In genomic region chr12:22477166-22477893, GRCh38 we compare ENCODE assay signal across 10 cellular contexts.
DNase-seq lines count a peak whose midpoint lies in the region; ATAC-seq lines count a peak whose summit lies in the region.
"Had no signal": no experiment of that assay in that cellular context is flagged by ENCODE, and none has a peak within 500 bp of the region (broad histone marks: within the 10 kb centered on the region; RNA-seq: fewer than 3 reads in every experiment).

No MANE protein-coding gene starts in this region.

- H3K18ac ChIP-seq in mesenchymal stem cell (ENCODE audit: low read depth in 1 of 2, low read length in 2 of 2) = no peak overlapping the region

- DNase-seq in CD4-positive, CD25-positive, alpha-beta regulatory T cell = no peak
- DNase-seq in HS-5 (ENCODE audit: low read depth) (peak; percentile 85), brain pericyte (ENCODE audit: low read depth, low spot score) (peak; percentile 30), mesenchymal stem cell (peak; percentile 37), anterior cingulate cortex (lab: John Stamatoyannopoulos, UW) (no peak), germinal center (ENCODE audit: low spot score) (no peak)
- DNase-seq: DND-41, NCI-H187 treated with DMSO at 0.1 percent for 48 hours, upper lobe of left lung had no signal

- no peaks in the 10 kb centered on the region for H3K4me1 ChIP-seq in CD4-positive, CD25-positive, alpha-beta regulatory T cell (ENCODE audit: control insufficient read depth, insufficient read depth, low read length, poor library complexity, severe bottlenecking)
- H3K4me1 ChIP-seq in mesenchymal stem cell (ENCODE audit: control insufficient read depth, insufficient read depth, low read depth, low read length) = peaks cover 1% of the 10 kb centered on the region
- H3K4me1 ChIP-seq: upper lobe of left lung had no signal

- no peak overlapping the region for H3K4me2 ChIP-seq in mesenchymal stem cell (ENCODE audit: low read length, poor library complexity, severe bottlenecking)

- peak overlapping the region; percentile 44 for H3K9ac ChIP-seq in mesenchymal stem cell (ENCODE audit: low read length)

- ATAC-seq in CD4-positive, CD25-positive, alpha-beta regulatory T cell (ENCODE audit: low read depth in 2 of 2) = no peak
- ATAC-seq in GM19452 (IDR thresholded peaks at IDR 0.05; ENCODE audit: unreplicated experiment) = no peak

- no peaks in the 10 kb centered on the region for H3K9me3 ChIP-seq in CD4-positive, CD25-positive, alpha-beta regulatory T cell (ENCODE audit: control insufficient read depth in 2 of 2, low read length in 2 of 2)
- no peaks in the 10 kb centered on the region for H3K9me3 ChIP-seq in mesenchymal stem cell (ENCODE audit: control insufficient read depth, low read length)
- H3K9me3 ChIP-seq: upper lobe of left lung had no signal

- no peak overlapping the region for H3K4me3 ChIP-seq in CD4-positive, CD25-positive, alpha-beta regulatory T cell (ENCODE audit: low read depth, low read length)
- H3K4me3 ChIP-seq in mesenchymal stem cell (ENCODE audit: insufficient read depth in 1 of 2, low read depth in 1 of 2, low read length in 2 of 2) = no peak overlapping the region
- H3K4me3 ChIP-seq: upper lobe of left lung had no signal

- H3K4ac ChIP-seq in mesenchymal stem cell (ENCODE audit: low read depth in 1 of 2, low read length in 2 of 2) = no peak overlapping the region

- no peak overlapping the region for H4K91ac ChIP-seq in mesenchymal stem cell (ENCODE audit: low read length)

- peaks cover 27% of the 10 kb centered on the region for H3K36me3 Mint-ChIP-seq in CD4-positive, CD25-positive, alpha-beta regulatory T cell

- H3K9me3 Mint-ChIP-seq in CD4-positive, CD25-positive, alpha-beta regulatory T cell = no peaks in the 10 kb centered on the region

- no peak overlapping the region for H3K14ac ChIP-seq in mesenchymal stem cell (ENCODE audit: low read length in 2 of 2)

- no peak overlapping the region for H2AFZ ChIP-seq in mesenchymal stem cell (ENCODE audit: low read depth, low read length)

- H3K27ac Mint-ChIP-seq in CD4-positive, CD25-positive, alpha-beta regulatory T cell = peak overlapping the region in 2 of 3 donors; percentile 0 to 22

- no peak overlapping the region for H2BK5ac ChIP-seq in mesenchymal stem cell (ENCODE audit: low read depth, low read length, poor library complexity, severe bottlenecking)

- peaks cover 17 to 22% (median 17%) of the 10 kb centered on the region in 4 donors for H3K4me1 Mint-ChIP-seq in CD4-positive, CD25-positive, alpha-beta regulatory T cell

- WGBS in mesenchymal stem cell = no CpG with 5 or more reads among the region's 4 CpGs

- H3K27me3 ChIP-seq in CD4-positive, CD25-positive, alpha-beta regulatory T cell (ENCODE audit: control insufficient read depth, insufficient read depth, low read length) = no peaks in the 10 kb centered on the region
- H3K27me3 ChIP-seq in mesenchymal stem cell (ENCODE audit: control insufficient read depth in 1 of 2, insufficient read depth in 1 of 2, low read length in 2 of 2) = no peaks in the 10 kb centered on the region
- H3K27me3 ChIP-seq: upper lobe of left lung had no signal

- no peak overlapping the region for H4K8ac ChIP-seq in mesenchymal stem cell (ENCODE audit: low read length)

- H2BK15ac ChIP-seq in mesenchymal stem cell (ENCODE audit: low read depth, poor library complexity, severe bottlenecking) = no peak overlapping the region

- H3K23ac ChIP-seq in mesenchymal stem cell (ENCODE audit: low read length in 2 of 2) = no peak overlapping the region

- no peak overlapping the region for H3K27ac ChIP-seq in CD4-positive, CD25-positive, alpha-beta regulatory T cell (ENCODE audit: insufficient read depth, low read length, poor library complexity, severe bottlenecking)
- no peak overlapping the region for H3K27ac ChIP-seq in mesenchymal stem cell (ENCODE audit: low read length, poor library complexity, severe bottlenecking)

- peaks cover 33% of the 10 kb centered on the region for H3K36me3 ChIP-seq in CD4-positive, CD25-positive, alpha-beta regulatory T cell (ENCODE audit: control insufficient read depth, insufficient read depth, low read length)
- peaks cover 0 to 28% of the 10 kb centered on the region in 2 experiments for H3K36me3 ChIP-seq in mesenchymal stem cell (ENCODE audit: control insufficient read depth in 1 of 2, insufficient read depth in 2 of 2, low read depth in 1 of 2, low read length in 2 of 2)

- H3K79me1 ChIP-seq in mesenchymal stem cell (replicated peaks; ENCODE audit: low read length, poor library complexity, severe bottlenecking) = peaks cover 6% of the 10 kb centered on the region

- H2BK12ac ChIP-seq in mesenchymal stem cell (ENCODE audit: low read length in 2 of 2) = no peak overlapping the region

- no peak overlapping the region for H3K4me3 Mint-ChIP-seq in CD4-positive, CD25-positive, alpha-beta regulatory T cell

- H2AK5ac ChIP-seq in mesenchymal stem cell (ENCODE audit: low read length, severe bottlenecking) = no peak overlapping the region

- H2BK120ac ChIP-seq in mesenchymal stem cell (ENCODE audit: low read depth, low read length) = no peak overlapping the region

- no peaks in the 10 kb centered on the region for H3K27me3 Mint-ChIP-seq in CD4-positive, CD25-positive, alpha-beta regulatory T cell

Comparison
In these comparisons a context has a peak if more than half of its experiments do, and no peak if none do; other contexts are left out.
1. DNase-seq: peak in HS-5 (single experiment), brain pericyte (single experiment) and mesenchymal stem cell (single experiment); none in CD4-positive, CD25-positive, alpha-beta regulatory T cell (0 of 3), anterior cingulate cortex (0 of 58) and germinal center (single experiment).